18 cellular contexts compared by ENCODE assay signal in genomic region chr10:4263281-4263921, GRCh38.
A peak's percentile ranks its signal among the peaks of the same experiment; 100 is the strongest.
DNase-seq lines count a peak whose midpoint lies in the region; ATAC-seq and TF ChIP-seq lines count a peak whose summit lies in the region.
"Had no signal": no experiment of that assay in that cellular context is flagged by ENCODE, and none has a peak within 500 bp of the region (broad histone marks: within the 10 kb centered on the region; RNA-seq: fewer than 3 reads in every experiment).

No MANE protein-coding gene starts in this region.

- DNase-seq in left ventricle myocardium inferior: no peak
- no peak for DNase-seq in right atrium auricular region (ENCODE audit: low spot score)
- peak; percentile 22 for DNase-seq in fibroblast of peridontal ligament (ENCODE audit: extremely low read depth)
- no peak for DNase-seq in sciatic nerve (ENCODE audit: low spot score)
- no peak for DNase-seq in aorta
- no peak for DNase-seq in stimulated activated naive CD4-positive, alpha-beta T cell treated with Interleukin-2 at 50 U/mL for 16 hours (lab: John Stamatoyannopoulos, UW)
- no peak for DNase-seq in HCEC 1CT
- DNase-seq: ACHN; activated CD4-positive, alpha-beta memory T cell treated with anti-CD3 and anti-CD28 coated beads for 36 hours; activated naive CD4-positive, alpha-beta T cell treated with Interleukin-2 at 50 U/mL for 16 hours; anterior cingulate cortex; NCI-H1417; NCI-H69; SIG-M5 had no signal

- H3K27ac ChIP-seq in left ventricle myocardium inferior (replicated peaks) (peak overlapping the region; percentile 34), right atrium auricular region (peak overlapping the region in 1 of 2 donors; percentile 44), aorta (ENCODE audit: low read depth in 1 of 2, low read length in 2 of 2) (peak overlapping the region in 1 of 2 donors; percentile 38)
- H3K27ac ChIP-seq: C4-2B, neutrophil had no signal

- H3K9me3 Mint-ChIP-seq in stimulated activated memory B cell treated with anti-CD40 and anti-IgM and Interleukin-4, amounts not matched to agents 10 μg/mL and 1 μg/mL and 100 μg/mL, for 72 hours: no peaks in the 10 kb centered on the region
- H3K9me3 Mint-ChIP-seq: activated CD4-positive, alpha-beta memory T cell treated with anti-CD3 and anti-CD28 coated beads for 36 hours; mesothelial cell of epicardium had no signal

- H3K27me3 Mint-ChIP-seq in stimulated activated memory B cell treated with anti-CD40 and anti-IgM and Interleukin-4, amounts not matched to agents 10 μg/mL and 1 μg/mL and 100 μg/mL, for 72 hours: no peaks in the 10 kb centered on the region

- H3K36me3 ChIP-seq in left ventricle myocardium inferior: no peaks in the 10 kb centered on the region
- H3K36me3 ChIP-seq in right atrium auricular region: no peaks in the 10 kb centered on the region
- no peaks in the 10 kb centered on the region for H3K36me3 ChIP-seq in aorta (ENCODE audit: control insufficient read depth in 1 of 2, insufficient read depth in 2 of 2, low read length in 1 of 2)
- H3K36me3 ChIP-seq: neutrophil had no signal

- H3K36me3 Mint-ChIP-seq in stimulated activated memory B cell treated with anti-CD40 and anti-IgM and Interleukin-4, amounts not matched to agents 10 μg/mL and 1 μg/mL and 100 μg/mL, for 72 hours: no peaks in the 10 kb centered on the region
- H3K36me3 Mint-ChIP-seq: activated CD4-positive, alpha-beta memory T cell treated with anti-CD3 and anti-CD28 coated beads for 36 hours; mesothelial cell of epicardium had no signal

- H3K4me1 ChIP-seq in left ventricle myocardium inferior (peaks cover 51% of the 10 kb centered on the region), right atrium auricular region (peaks cover 0 to 43% of the 10 kb centered on the region in 2 donors), aorta (ENCODE audit: control insufficient read depth in 1 of 2, insufficient read depth in 2 of 2, low read length in 2 of 2) (peaks cover 0 to 8% of the 10 kb centered on the region in 2 donors)

- H3K9me3 ChIP-seq in left ventricle myocardium inferior (replicated peaks): no peaks in the 10 kb centered on the region
- no peaks in the 10 kb centered on the region for H3K9me3 ChIP-seq in right atrium auricular region
- H3K9me3 ChIP-seq in aorta (ENCODE audit: control insufficient read depth, low read length): no peaks in the 10 kb centered on the region
- H3K9me3 ChIP-seq: neutrophil had no signal

- 30 to 32% methylated on average over 6 of the region's 6 CpGs for WGBS in aorta, 2 donors

- no peak overlapping the region for H3K4me3 ChIP-seq in left ventricle myocardium inferior
- no peak overlapping the region for H3K4me3 ChIP-seq in right atrium auricular region
- no peak overlapping the region for H3K4me3 ChIP-seq in aorta (ENCODE audit: low read length in 2 of 2)

- no peak for TF ChIP-seq CTCF in left ventricle myocardium inferior (IDR thresholded peaks at IDR 0.05; ENCODE audit: borderline replicate concordance)
- TF ChIP-seq CTCF in right atrium auricular region (IDR thresholded peaks at IDR 0.05): no peak

- intact Hi-C loops in left ventricle myocardium inferior (cut with micrococcal nuclease): no loop called here
- intact Hi-C loops in sciatic nerve (cut with DNase I): no loop called here
- intact Hi-C loops in aorta (cut with DNase I): no loop called here

- ATAC-seq in sciatic nerve (peak; percentile 39), aorta (ENCODE audit: low FRiP score) (peak; percentile 47)
- ATAC-seq in stimulated activated memory B cell treated with anti-CD40 and anti-IgM and Interleukin-4, amounts not matched to agents 10 μg/mL and 1 μg/mL and 100 μg/mL, for 72 hours: no peak

- H3K4me3 Mint-ChIP-seq in stimulated activated memory B cell treated with anti-CD40 and anti-IgM and Interleukin-4, amounts not matched to agents 10 μg/mL and 1 μg/mL and 100 μg/mL, for 72 hours: no peak overlapping the region
- H3K4me3 Mint-ChIP-seq: activated CD4-positive, alpha-beta memory T cell treated with anti-CD3 and anti-CD28 coated beads for 36 hours; mesothelial cell of epicardium had no signal

- H3K27me3 ChIP-seq in left ventricle myocardium inferior (ENCODE audit: low read depth) (no peaks in the 10 kb centered on the region), right atrium auricular region (no peaks in the 10 kb centered on the region), aorta (ENCODE audit: control insufficient read depth in 1 of 2, insufficient read depth in 2 of 2, low read length in 1 of 2) (no peaks in the 10 kb centered on the region)
- H3K27me3 ChIP-seq: neutrophil had no signal

- peaks cover 15% of the 10 kb centered on the region for H3K4me1 Mint-ChIP-seq in stimulated activated memory B cell treated with anti-CD40 and anti-IgM and Interleukin-4, amounts not matched to agents 10 μg/mL and 1 μg/mL and 100 μg/mL, for 72 hours

- no peak overlapping the region for H3K27ac Mint-ChIP-seq in stimulated activated memory B cell treated with anti-CD40 and anti-IgM and Interleukin-4, amounts not matched to agents 10 μg/mL and 1 μg/mL and 100 μg/mL, for 72 hours
- H3K27ac Mint-ChIP-seq: activated CD4-positive, alpha-beta memory T cell treated with anti-CD3 and anti-CD28 coated beads for 36 hours; mesothelial cell of epicardium had no signal
